Comparison of ENCODE assay signal across 32 cellular contexts in the genomic region with DNA sequence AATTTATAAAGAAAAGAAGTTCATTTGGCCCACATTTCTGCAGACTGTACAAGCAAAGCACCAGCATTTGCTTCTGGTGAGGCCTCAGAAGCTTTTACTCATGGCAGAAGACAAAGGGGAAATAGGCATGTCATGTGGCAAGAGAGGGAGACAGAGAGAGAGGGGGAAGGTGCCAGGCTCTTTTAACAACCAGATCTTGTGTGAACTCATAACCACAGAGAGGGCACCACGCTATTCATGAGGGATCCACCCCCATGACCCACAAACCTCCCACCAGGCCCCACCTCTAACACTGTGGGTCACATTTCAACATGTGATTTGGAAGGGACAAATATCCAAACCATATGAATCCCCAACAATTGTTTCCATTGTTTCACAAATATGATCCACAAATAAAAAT.
"Had no signal": no experiment of that assay in that cellular context is flagged by ENCODE, and none has a peak within 500 bp of the region (broad histone marks: within the 10 kb centered on the region; RNA-seq: fewer than 3 reads in every experiment).

No MANE protein-coding gene starts in this region.

- H3K27me3 ChIP-seq: ascending aorta, MG63, Peyer's patch, SJSA1 had no signal

- H3K27ac ChIP-seq: ascending aorta, Peyer's patch, SJSA1, WERI-Rb-1 had no signal

- DNase-seq: activated CD4-positive, alpha-beta memory T cell treated with anti-CD3 and anti-CD28 coated beads, Interleukin-2, amount 10 ng/mL, durations not matched to agents 7 days and 5 days; activated CD4-positive, alpha-beta T cell treated with anti-CD3 and anti-CD28 coated beads for 1 hour; activated CD4-positive, alpha-beta T cell treated with anti-CD3 and anti-CD28 coated beads for 48 hours; activated CD4-positive, CD25-positive, alpha-beta regulatory T cell; activated gamma-delta T cell; activated naive CD4-positive, alpha-beta T cell treated with Interleukin-2 at 50 U/mL for 16 hours; activated naive CD8-positive, alpha-beta T cell treated with anti-CD3 and anti-CD28 coated beads, Interleukin-2, amount 10 ng/mL, durations not matched to agents 7 days and 5 days; activated T-cell treated with anti-CD3 and anti-CD28 coated beads, Interleukin-2, amount 50 U/mL, for 1 hour; activated T-cell treated with anti-CD3 and anti-CD28 coated beads, Interleukin-2, amount 50 U/mL, for 72 hours; amygdala; MG63; NCI-H1048; NCI-H1105 treated with DMSO at 0.1 percent for 48 hours; NCI-H1436; NCI-H1694; NCI-H1930; NCI-H2081 treated with DMSO at 0.1 percent for 48 hours; NCI-H345; NCI-H524 treated with DMSO at 0.1 percent for 48 hours; PC-3; Peyer's patch; RPMI8226; SHP77 treated with DMSO at 0.1 percent for 48 hours; SW 1271; T-helper 1 cell; T-helper 2 cell; T-helper 9 cell; WERI-Rb-1 had no signal

- H3K4me1 ChIP-seq: ascending aorta, Peyer's patch had no signal

- H3K4me3 ChIP-seq: ascending aorta, MG63, Peyer's patch, SJSA1 had no signal

- H3K36me3 ChIP-seq: ascending aorta, MG63, Peyer's patch, SJSA1, WERI-Rb-1 had no signal

- H3K9me3 ChIP-seq: ascending aorta, MG63, Peyer's patch, SJSA1 had no signal

- ATAC-seq: activated T-cell treated with anti-CD3 and anti-CD28 coated beads, Interleukin-2, amount 50 U/mL, for 72 hours; activated T-helper 17 cell treated with anti-CD3 and anti-CD28 coated beads, Interleukin-2, amount 50 U/mL, for 72 hours; PC-3; SK-N-SH treated with all-trans-retinoic acid at 6 μM for 48 hours had no signal
